In genomic region chr13:72195044-72195704, GRCh38 we compare ENCODE assay signal across 21 cellular contexts.
DNase-seq lines count a peak whose midpoint lies in the region; ATAC-seq and TF ChIP-seq lines count a peak whose summit lies in the region.
"Had no signal": no experiment of that assay in that cellular context is flagged by ENCODE, and none has a peak within 500 bp of the region (broad histone marks: within the 10 kb centered on the region; RNA-seq: fewer than 3 reads in every experiment).

No MANE protein-coding gene starts in this region.

- H3K4me3 Mint-ChIP-seq in T-cell = no peak overlapping the region
- H3K4me3 Mint-ChIP-seq in naive thymus-derived CD4-positive, alpha-beta T cell = no peak overlapping the region
- H3K4me3 Mint-ChIP-seq: CD4-positive, alpha-beta T cell had no signal

- no peak overlapping the region for H3K4me3 ChIP-seq in colonic mucosa
- no peak overlapping the region for H3K4me3 ChIP-seq in mucosa of descending colon
- no peak overlapping the region for H3K4me3 ChIP-seq in prostate gland
- H3K4me3 ChIP-seq in vagina = no peak overlapping the region
- H3K4me3 ChIP-seq in suprapubic skin = no peak overlapping the region
- H3K4me3 ChIP-seq in naive thymus-derived CD4-positive, alpha-beta T cell (ENCODE audit: low read length) = no peak overlapping the region
- H3K4me3 ChIP-seq: A549, GM12878 had no signal

- no peaks in the 10 kb centered on the region for H3K4me1 Mint-ChIP-seq in T-cell
- H3K4me1 Mint-ChIP-seq in naive thymus-derived CD4-positive, alpha-beta T cell = no peaks in the 10 kb centered on the region

- H3K27ac Mint-ChIP-seq in T-cell = no peak overlapping the region
- H3K27ac Mint-ChIP-seq in naive thymus-derived CD4-positive, alpha-beta T cell = no peak overlapping the region
- H3K27ac Mint-ChIP-seq: CD4-positive, alpha-beta T cell had no signal

- H3K9me3 Mint-ChIP-seq in T-cell = peaks cover 0 to 2% (median 0%) of the 10 kb centered on the region in 3 donors
- peaks cover 0 to 1% (median 0%) of the 10 kb centered on the region in 11 donors for H3K9me3 Mint-ChIP-seq in naive thymus-derived CD4-positive, alpha-beta T cell

- H3K9me3 ChIP-seq in colonic mucosa (no peaks in the 10 kb centered on the region), mucosa of descending colon (no peaks in the 10 kb centered on the region), prostate gland (no peaks in the 10 kb centered on the region), vagina (no peaks in the 10 kb centered on the region), suprapubic skin (no peaks in the 10 kb centered on the region)
- no peaks in the 10 kb centered on the region for H3K9me3 ChIP-seq in naive thymus-derived CD4-positive, alpha-beta T cell (ENCODE audit: control insufficient read depth in 2 of 3, low read length in 3 of 3)
- H3K9me3 ChIP-seq: A549 had no signal

- no peaks in the 10 kb centered on the region for H3K4me1 ChIP-seq in colonic mucosa
- H3K4me1 ChIP-seq in mucosa of descending colon (ENCODE audit: low read depth) = peaks cover 13% of the 10 kb centered on the region
- peaks cover 4% of the 10 kb centered on the region for H3K4me1 ChIP-seq in prostate gland (replicated peaks)
- H3K4me1 ChIP-seq in vagina = peaks cover 9% of the 10 kb centered on the region
- H3K4me1 ChIP-seq in suprapubic skin = no peaks in the 10 kb centered on the region
- H3K4me1 ChIP-seq in naive thymus-derived CD4-positive, alpha-beta T cell (ENCODE audit: control insufficient read depth in 2 of 2, insufficient read depth in 2 of 2, low read length in 2 of 2) = no peaks in the 10 kb centered on the region
- H3K4me1 ChIP-seq: A549 had no signal

- intact Hi-C loops in colonic mucosa (cut with DNase I) = no loop called here
- intact Hi-C loops in mucosa of descending colon (cut with DNase I, micrococcal nuclease) = no loop called here
- intact Hi-C loops in prostate gland (cut with DNase I) = no loop called here
- intact Hi-C loops in vagina (cut with DNase I) = no loop called here
- intact Hi-C loops in naive thymus-derived CD4-positive, alpha-beta T cell (cut with micrococcal nuclease) = no loop called here

- H3K27me3 ChIP-seq in colonic mucosa (no peaks in the 10 kb centered on the region), prostate gland (replicated peaks; ENCODE audit: insufficient read depth) (no peaks in the 10 kb centered on the region), vagina (no peaks in the 10 kb centered on the region), suprapubic skin (no peaks in the 10 kb centered on the region)
- no peaks in the 10 kb centered on the region for H3K27me3 ChIP-seq in naive thymus-derived CD4-positive, alpha-beta T cell (ENCODE audit: control insufficient read depth in 2 of 2, insufficient read depth in 2 of 2, low read length in 2 of 2)

- no peak for TF ChIP-seq EP300 in suprapubic skin (IDR thresholded peaks at IDR 0.05)

- CTCF ChIA-PET in HEK293T (lab: Yijun Ruan, JAX) (interaction anchor here (0.6 kb wide), 1 partner anchor 1422 kb away, joined by 5 read pairs; no protein-coding TSS in a partner anchor), T-cell (lab: Charles Lee) (no interaction called here)
- CTCF ChIA-PET in naive thymus-derived CD4-positive, alpha-beta T cell (lab: Charles Lee) = no interaction called here

- H3K36me3 ChIP-seq in colonic mucosa = no peaks in the 10 kb centered on the region
- no peaks in the 10 kb centered on the region for H3K36me3 ChIP-seq in mucosa of descending colon (ENCODE audit: low read depth)
- no peaks in the 10 kb centered on the region for H3K36me3 ChIP-seq in prostate gland
- no peaks in the 10 kb centered on the region for H3K36me3 ChIP-seq in vagina
- H3K36me3 ChIP-seq in suprapubic skin = no peaks in the 10 kb centered on the region
- H3K36me3 ChIP-seq in naive thymus-derived CD4-positive, alpha-beta T cell (ENCODE audit: control insufficient read depth in 2 of 3, insufficient read depth in 3 of 3, low read length in 3 of 3) = no peaks in the 10 kb centered on the region

- POLR2A ChIA-PET in HEK293T (lab: Yijun Ruan, JAX) (no interaction called here), T-cell (lab: Charles Lee) (no interaction called here)
- POLR2A ChIA-PET in naive thymus-derived CD4-positive, alpha-beta T cell (lab: Charles Lee) = no interaction called here

- DNase-seq in HEK293T (ENCODE audit: extremely low spot score) (no peak), colonic mucosa (no peak), mucosa of descending colon (no peak), prostate gland (ENCODE audit: low spot score) (no peak), T-cell (no peak), vagina (ENCODE audit: extremely low spot score in 2 of 2) (no peak), suprapubic skin (ENCODE audit: low spot score in 2 of 2) (no peak)
- no peak for DNase-seq in naive thymus-derived CD4-positive, alpha-beta T cell
- DNase-seq: CD4-positive, alpha-beta T cell; DMS153; GF-D8; KG1; NCI-H1417; NCI-H187; NCI-H2107; NCI-H510A; NCI-H748 treated with DMSO at 0.1 percent for 48 hours; NK-92 treated with Interleukin-12 subunit alpha and Interleukin-12 subunit beta, amount 100 ng/mL, for 24 hours; SHP77 treated with DMSO at 0.1 percent for 48 hours had no signal

- ATAC-seq in mucosa of descending colon = peak; percentile 90
- no peak for ATAC-seq in T-cell (replicated peaks in 1 of 4)
- no peak for ATAC-seq in naive thymus-derived CD4-positive, alpha-beta T cell
- ATAC-seq: A549, GM12878 had no signal

- H3K36me3 Mint-ChIP-seq in T-cell = no peaks in the 10 kb centered on the region
- no peaks in the 10 kb centered on the region for H3K36me3 Mint-ChIP-seq in naive thymus-derived CD4-positive, alpha-beta T cell

- peak overlapping the region; percentile 60 for H3K27ac ChIP-seq in colonic mucosa
- H3K27ac ChIP-seq in prostate gland = peak overlapping the region; percentile 52 to 63
- H3K27ac ChIP-seq in vagina = no peak overlapping the region
- H3K27ac ChIP-seq in suprapubic skin = no peak overlapping the region
- no peak overlapping the region for H3K27ac ChIP-seq in naive thymus-derived CD4-positive, alpha-beta T cell (ENCODE audit: low read depth, low read length)
- H3K27ac ChIP-seq: A549 had no signal

- H3K9ac ChIP-seq in colonic mucosa (ENCODE audit: low read depth in 2 of 2, low read length in 2 of 2) = peak overlapping the region in 1 of 2 donors; percentile 23

- TF ChIP-seq POLR2A in prostate gland (IDR thresholded peaks at IDR 0.05) (no peak), vagina (IDR thresholded peaks at IDR 0.05) (no peak), suprapubic skin (IDR thresholded peaks at IDR 0.05) (no peak)

- no peaks in the 10 kb centered on the region for H3K27me3 Mint-ChIP-seq in T-cell
- H3K27me3 Mint-ChIP-seq in naive thymus-derived CD4-positive, alpha-beta T cell = no peaks in the 10 kb centered on the region
- H3K27me3 Mint-ChIP-seq: CD4-positive, alpha-beta T cell had no signal

- WGBS in prostate gland = 19% methylated on average over 3 of the region's 3 CpGs
- WGBS in suprapubic skin = 70% methylated on average over 3 of the region's 3 CpGs

- TF ChIP-seq CTCF in colonic mucosa (IDR thresholded peaks at IDR 0.05) (no peak), mucosa of descending colon (IDR thresholded peaks at IDR 0.05) (no peak), prostate gland (IDR thresholded peaks at IDR 0.05) (no peak), vagina (IDR thresholded peaks at IDR 0.05) (no peak), suprapubic skin (IDR thresholded peaks at IDR 0.05) (no peak)

TF ChIP-seq in HEK293T, 16 proteins besides CTCF, POLR2A, EP300 and RAD21:
- TF ChIP-seq ELF4 (IDR thresholded peaks at IDR 0.05) = no peak
- TF ChIP-seq ARNT (IDR thresholded peaks at IDR 0.05) = no peak
- no peak for TF ChIP-seq ZNF384 (IDR thresholded peaks at IDR 0.05)
- no peak for TF ChIP-seq FOXM1 (IDR thresholded peaks at IDR 0.05; ENCODE audit: borderline replicate concordance)
- TF ChIP-seq TARDBP (IDR thresholded peaks at IDR 0.05) = no peak
- TF ChIP-seq PKNOX1 (IDR thresholded peaks at IDR 0.05) = peak; percentile 63
- peak; percentile 48; the same call in 1 of the 2 replicates for TF ChIP-seq CTBP1 (IDR thresholded peaks at IDR 0.05; ENCODE audit: borderline replicate concordance)

Comparison
In these comparisons a context has a peak if more than half of its experiments do, and no peak if none do; other contexts are left out.
1. H3K27ac ChIP-seq: peak in colonic mucosa (single experiment) and prostate gland (2 of 2); none in vagina (single experiment), suprapubic skin (single experiment) and naive thymus-derived CD4-positive, alpha-beta T cell (single experiment).